8 cellular contexts compared by ENCODE assay signal in the genomic region with DNA sequence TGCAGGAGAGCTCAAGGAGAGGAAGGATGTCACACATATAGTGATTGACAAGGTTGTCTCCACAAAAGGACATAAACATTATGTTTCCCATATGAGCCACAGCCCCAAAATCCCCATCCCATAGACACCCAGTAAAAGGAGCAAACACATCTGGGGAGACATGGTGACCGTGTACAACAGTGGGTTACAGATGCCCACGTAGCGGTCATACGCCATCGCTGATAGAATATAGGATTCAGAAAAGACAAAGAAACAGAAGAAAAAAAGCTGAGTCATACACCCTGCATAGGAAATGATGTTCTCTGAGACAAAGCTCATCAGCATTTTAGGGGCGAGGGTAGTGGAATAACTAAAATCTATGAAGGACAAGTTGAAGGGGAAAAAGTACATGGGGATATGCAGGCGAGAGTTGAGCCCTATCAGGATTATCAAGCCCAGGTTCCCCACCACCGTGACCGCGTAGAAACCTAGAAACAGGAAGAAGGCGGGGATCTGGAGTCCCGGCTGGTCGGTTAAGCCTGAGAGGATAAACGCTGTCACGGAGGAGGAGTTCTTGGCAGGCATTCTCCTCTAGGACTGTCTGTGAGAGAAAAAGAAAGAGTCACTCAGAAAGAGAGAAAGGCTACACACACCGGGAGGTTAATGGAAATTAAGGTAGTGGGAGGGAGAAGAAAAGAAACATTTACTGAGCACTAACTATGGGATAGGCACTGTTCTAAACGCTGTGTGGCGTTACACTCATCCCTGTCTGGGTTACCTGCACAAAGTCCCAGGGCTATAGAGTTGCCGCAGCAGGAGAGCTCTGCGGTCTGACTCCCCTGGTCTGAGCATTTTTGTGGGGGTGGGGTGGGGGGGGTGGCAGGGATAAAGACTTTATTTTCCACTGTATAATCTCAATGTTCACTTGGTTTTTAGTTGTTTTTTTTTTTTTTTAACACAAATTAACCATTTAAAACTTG. TPM values are rescaled to one million over a fixed set of nuclear protein-coding genes. Genes with fewer than 3 reads are reported as not detected.
DNase-seq lines count a peak whose midpoint lies in the region; ATAC-seq and TF ChIP-seq lines count a peak whose summit lies in the region.

No MANE protein-coding gene starts in this region.

- CTCF ChIA-PET in activated CD4-positive, alpha-beta T cell treated with anti-CD3 and anti-CD28 coated beads for 36 hours (lab: Charles Lee), result no interaction called here
- CTCF ChIA-PET in IMR-90 (lab: Yijun Ruan, JAX), result interaction anchor here (0.9 kb wide), 1 partner anchor 12 kb away, joined by 3 read pairs; no protein-coding TSS in a partner anchor

- no peak overlapping the region for H2AK9ac ChIP-seq in IMR-90 (replicated peaks; ENCODE audit: low read depth, low read length, poor library complexity)

- peak overlapping the region; percentile 53 for H2AFZ ChIP-seq in IMR-90 (replicated peaks; ENCODE audit: low read length, poor library complexity)

- H2BK20ac ChIP-seq in IMR-90 (ENCODE audit: low read depth, low read length), result peak overlapping the region; percentile 74

- H3K79me1 ChIP-seq in IMR-90 (ENCODE audit: low read depth in 1 of 2, low read length in 2 of 2), result no peaks in the 10 kb centered on the region

- TF ChIP-seq CTCF in IMR-90 (conservative IDR thresholded peaks at IDR 0.05; ENCODE audit: low read depth, low read length) (no peak), fibroblast of pulmonary artery (IDR thresholded peaks at IDR 0.05; ENCODE audit: low read length, missing control alignments) (no peak)

- no peak overlapping the region for H3K18ac ChIP-seq in IMR-90 (ENCODE audit: low read depth, low read length)

- H4K5ac ChIP-seq in IMR-90 (ENCODE audit: low read depth, low read length), result no peak overlapping the region; the same call in 1 of the 2 replicates

- WGBS in IMR-90 (ENCODE audit: extremely low coverage in 2 of 2, insufficient read length in 1 of 2), 2 experiments, result 69% methylated on average over 7 of the region's 20 CpGs; no CpG with 5 or more reads in 1 of the 2 experiments

- H3K9ac ChIP-seq in IMR-90 (ENCODE audit: low read depth, low read length), result no peak overlapping the region

- H3K4me2 ChIP-seq in IMR-90 (ENCODE audit: low read depth, low read length), result peak overlapping the region; percentile 56

- H3K56ac ChIP-seq in IMR-90 (ENCODE audit: extremely low read depth, insufficient read depth, low read length), result no peak overlapping the region

- no peaks in the 10 kb centered on the region for H3K36me3 Mint-ChIP-seq in activated CD4-positive, alpha-beta T cell treated with anti-CD3 and anti-CD28 coated beads for 36 hours (ENCODE audit: low read depth)
- no peaks in the 10 kb centered on the region for H3K36me3 Mint-ChIP-seq in T-helper 2 cell treated with Interferon-gamma antibody and Interleukin-4, amounts not matched to agents 5 μg/mL and 100 μg/mL, for 36 hours (ENCODE audit: low read depth)

- H2BK120ac ChIP-seq in IMR-90 (ENCODE audit: low read depth, low read length), result peak overlapping the region; percentile 71

- H3K4me1 ChIP-seq in IMR-90 (ENCODE audit: control insufficient read depth, insufficient read depth, low read length), result peaks cover 3% of the 10 kb centered on the region

- no peak overlapping the region for H3K23ac ChIP-seq in IMR-90 (ENCODE audit: low read depth, low read length)

- H3K9me3 Mint-ChIP-seq in activated CD4-positive, alpha-beta T cell treated with anti-CD3 and anti-CD28 coated beads for 36 hours (ENCODE audit: low read depth), result no peaks in the 10 kb centered on the region
- H3K9me3 Mint-ChIP-seq in T-helper 2 cell treated with Interferon-gamma antibody and Interleukin-4, amounts not matched to agents 5 μg/mL and 100 μg/mL, for 36 hours, result no peaks in the 10 kb centered on the region

- peak overlapping the region; percentile 20 for H3K27ac Mint-ChIP-seq in activated CD4-positive, alpha-beta T cell treated with anti-CD3 and anti-CD28 coated beads for 36 hours
- H3K27ac Mint-ChIP-seq in T-helper 2 cell treated with Interferon-gamma antibody and Interleukin-4, amounts not matched to agents 5 μg/mL and 100 μg/mL, for 36 hours, result no peak overlapping the region

- H3K4me3 ChIP-seq in IMR-90 (ENCODE audit: insufficient read depth, low read depth, low read length) (peak overlapping the region; percentile 22; the same call in 1 of the 2 replicates), fibroblast of pulmonary artery (replicated peaks; ENCODE audit: low read depth, low read length) (peak overlapping the region; percentile 55)

- peak; percentile 9 for DNase-seq in activated CD4-positive, alpha-beta T cell treated with anti-CD3 and anti-CD28 coated beads for 36 hours
- DNase-seq in activated CD4-positive, alpha-beta T cell treated with anti-CD3 and anti-CD28 coated beads, Interleukin-2, amount 50 U/mL, for 1 hour, result no peak
- DNase-seq in IMR-90 (peak; percentile 52), fibroblast of pulmonary artery (ENCODE audit: low read depth) (peak; percentile 80), pons (ENCODE audit: low spot score) (peak; percentile 31), hippocampal formation (lab: John Stamatoyannopoulos, UW) (no peak)
- DNase-seq in T-helper 2 cell treated with Interferon-gamma antibody and Interleukin-4, amounts not matched to agents 5 μg/mL and 100 μg/mL, for 36 hours (ENCODE audit: low spot score), result peak; percentile 19

- peak overlapping the region; percentile 58 for H3K4me3 Mint-ChIP-seq in activated CD4-positive, alpha-beta T cell treated with anti-CD3 and anti-CD28 coated beads for 36 hours
- peak overlapping the region; percentile 72 for H3K4me3 Mint-ChIP-seq in T-helper 2 cell treated with Interferon-gamma antibody and Interleukin-4, amounts not matched to agents 5 μg/mL and 100 μg/mL, for 36 hours

- BruUV-seq in IMR-90 (replicated peaks; lab: Mats Ljungman, UMichigan), result no TSS peak

- in situ Hi-C loops in IMR-90 (cut with MboI; ENCODE audit: low sequenced_read_pairs), result no loop called here

- peak overlapping the region; percentile 59 for H3K4ac ChIP-seq in IMR-90 (ENCODE audit: low read depth, low read length)

- peak overlapping the region; percentile 16; the same call in 1 of the 2 replicates for H3K14ac ChIP-seq in IMR-90 (replicated peaks; ENCODE audit: low read depth, low read length)

- H3K27me3 Mint-ChIP-seq in activated CD4-positive, alpha-beta T cell treated with anti-CD3 and anti-CD28 coated beads for 36 hours, result peaks cover 26% of the 10 kb centered on the region
- peaks cover 18% of the 10 kb centered on the region for H3K27me3 Mint-ChIP-seq in T-helper 2 cell treated with Interferon-gamma antibody and Interleukin-4, amounts not matched to agents 5 μg/mL and 100 μg/mL, for 36 hours (ENCODE audit: low read depth)

- dilution Hi-C loops in IMR-90 (cut with HindIII; ENCODE audit: low sequenced_read_pairs, unreplicated experiment), result no loop called here

- intact Hi-C loops in activated CD4-positive, alpha-beta T cell treated with anti-CD3 and anti-CD28 coated beads for 36 hours (cut with DNase I, micrococcal nuclease), result no loop called here
- intact Hi-C loops in IMR-90 (cut with micrococcal nuclease), result no loop called here

- H2BK15ac ChIP-seq in IMR-90 (ENCODE audit: low read depth, low read length), result peak overlapping the region; percentile 62; the same call in 1 of the 3 replicates

- H4K8ac ChIP-seq in IMR-90 (ENCODE audit: low read depth in 2 of 2, low read length in 2 of 2), result peak overlapping the region; percentile 12 to 80

- no peaks in the 10 kb centered on the region for H3K9me1 ChIP-seq in IMR-90 (ENCODE audit: insufficient read depth, low read length)

- TF ChIP-seq POLR2A in IMR-90 (IDR thresholded peaks at IDR 0.05; ENCODE audit: low read depth, low read length), result no peak

- peaks cover 9% of the 10 kb centered on the region for H3K4me1 Mint-ChIP-seq in activated CD4-positive, alpha-beta T cell treated with anti-CD3 and anti-CD28 coated beads for 36 hours
- H3K4me1 Mint-ChIP-seq in T-helper 2 cell treated with Interferon-gamma antibody and Interleukin-4, amounts not matched to agents 5 μg/mL and 100 μg/mL, for 36 hours (ENCODE audit: low read depth), result peaks cover 10% of the 10 kb centered on the region

- H3K27ac ChIP-seq in IMR-90 (ENCODE audit: insufficient read depth, low read length), result no peak overlapping the region

- H4K91ac ChIP-seq in IMR-90 (ENCODE audit: insufficient read depth, low read depth, low read length), result peak overlapping the region; percentile 74; the same call in 1 of the 2 replicates

- peak; percentile 80 for ATAC-seq in activated CD4-positive, alpha-beta T cell treated with anti-CD3 and anti-CD28 coated beads for 36 hours
- ATAC-seq in IMR-90 (ENCODE audit: low read depth) (peak; percentile 73), HG02610 (IDR thresholded peaks at IDR 0.05; ENCODE audit: unreplicated experiment) (no peak)

- no peak for TF ChIP-seq RAD21 in IMR-90 (IDR thresholded peaks at IDR 0.05; ENCODE audit: low read length)

- H2BK5ac ChIP-seq in IMR-90 (ENCODE audit: low read depth, low read length, poor library complexity, severe bottlenecking), result peak overlapping the region; percentile 43

- H4K20me1 ChIP-seq in IMR-90 (ENCODE audit: insufficient read depth, low read length), result no peaks in the 10 kb centered on the region

- POLR2A ChIA-PET in activated CD4-positive, alpha-beta T cell treated with anti-CD3 and anti-CD28 coated beads for 36 hours (lab: Charles Lee), result no interaction called here
- POLR2A ChIA-PET in IMR-90 (lab: Charles Lee; ENCODE audit: unreplicated experiment), result no interaction called here

- H3K9me3 ChIP-seq in IMR-90 (ENCODE audit: control insufficient read depth, insufficient read depth, low read length), result no peaks in the 10 kb centered on the region

- H3K36me3 ChIP-seq in IMR-90 (ENCODE audit: control insufficient read depth, insufficient read depth, low read length), result no peaks in the 10 kb centered on the region

- H2AK5ac ChIP-seq in IMR-90 (ENCODE audit: low read depth, low read length), result no peak overlapping the region

- no peaks in the 10 kb centered on the region for H3K27me3 ChIP-seq in IMR-90 (ENCODE audit: control insufficient read depth, insufficient read depth, low read length)

TF ChIP-seq in IMR-90, 13 proteins besides CTCF, POLR2A, EP300 and RAD21 (continues in another document):
- peak; percentile 87 for TF ChIP-seq NFE2L2 (IDR thresholded peaks at IDR 0.05; ENCODE audit: low read depth, low read length)
- no peak for TF ChIP-seq RFX5 (IDR thresholded peaks at IDR 0.05; ENCODE audit: low read depth, low read length)

RNA-seq across cellular contexts. Expression of gene OR8B8, which starts 36.1 kb away (rescaled TPM):
- total RNA-seq in activated CD4-positive, alpha-beta T cell treated with anti-CD3 and anti-CD28 coated beads for 36 hours, result not detected
- total RNA-seq in IMR-90 (2012; rRNA removed), result not detected in 2 replicates
- not detected in 2 replicates for polyA plus RNA-seq in IMR-90 (2012; rRNA removed)
- polyA plus RNA-seq in IMR-90 (2012; cell fraction: cytosol; rRNA removed), result not detected in 2 replicates
- polyA plus RNA-seq in IMR-90 (2012; cell fraction: nucleus; rRNA removed; ENCODE audit: low replicate concordance), result not detected in 2 replicates

RNA-seq across cellular contexts. Expression of gene OR8B4, which starts 57.0 kb away (rescaled TPM):
- not detected for total RNA-seq in activated CD4-positive, alpha-beta T cell treated with anti-CD3 and anti-CD28 coated beads for 36 hours
- not detected in 2 replicates for total RNA-seq in IMR-90 (2012; rRNA removed)
- not detected in 2 replicates for polyA plus RNA-seq in IMR-90 (2012; rRNA removed)
- not detected in 2 replicates for polyA plus RNA-seq in IMR-90 (2012; cell fraction: cytosol; rRNA removed)
- polyA plus RNA-seq in IMR-90 (2012; cell fraction: nucleus; rRNA removed; ENCODE audit: low replicate concordance), result not detected in 2 replicates

Comparison
In these comparisons a context has a peak if more than half of its experiments do, and no peak if none do; other contexts are left out.
1. DNase-seq: peak in activated CD4-positive, alpha-beta T cell treated with anti-CD3 and anti-CD28 coated beads for 36 hours (single experiment), IMR-90 (single experiment), T-helper 2 cell treated with Interferon-gamma antibody and Interleukin-4, amounts not matched to agents 5 μg/mL and 100 μg/mL, for 36 hours (single experiment), fibroblast of pulmonary artery (single experiment) and pons (single experiment); none in activated CD4-positive, alpha-beta T cell treated with anti-CD3 and anti-CD28 coated beads, Interleukin-2, amount 50 U/mL, for 1 hour (single experiment) and hippocampal formation (0 of 2).